In genomic region chr14:23299186-23299521, GRCh38 we compare ENCODE assay signal across 11 cellular contexts. TPM values are rescaled to one million over a fixed set of nuclear protein-coding genes. Genes with fewer than 3 reads are reported as not detected.
DNase-seq lines count a peak whose midpoint lies in the region; ATAC-seq and TF ChIP-seq lines count a peak whose summit lies in the region.
"Had no signal": no experiment of that assay in that cellular context is flagged by ENCODE, and none has a peak within 500 bp of the region (broad histone marks: within the 10 kb centered on the region; RNA-seq: fewer than 3 reads in every experiment).

No MANE protein-coding gene starts in this region.

- no peaks in the 10 kb centered on the region for H3K9me3 ChIP-seq in CD4-positive, alpha-beta T cell (ENCODE audit: control insufficient read depth, low read length)
- H3K9me3 ChIP-seq in T-helper 17 cell (ENCODE audit: control insufficient read depth, low read length, poor library complexity, severe bottlenecking) (no peaks in the 10 kb centered on the region), gastrocnemius medialis (no peaks in the 10 kb centered on the region)
- H3K9me3 ChIP-seq: mucosa of descending colon had no signal

- peak overlapping the region; percentile 97 for H3K27ac Mint-ChIP-seq in CD4-positive, alpha-beta T cell
- H3K27ac Mint-ChIP-seq in T-helper 17 cell, result peak overlapping the region; percentile 96

- CTCF ChIA-PET in CD4-positive, alpha-beta T cell (lab: Charles Lee), result interaction anchor here (0.6 to 4.4 kb wide), 16 partner anchors 9 to 1782 kb away, joined by 3 to 66 read pairs (median 4); partner anchors contain the start of genes HOMEZ and PABPN1

- POLR2A ChIA-PET in CD4-positive, alpha-beta T cell (lab: Charles Lee), result interaction anchor here (5.5 to 10.5 kb wide), 2 partner anchors 13 to 21 kb away, joined by 104 to 455 read pairs; partner anchors contain the start of genes HOMEZ and PABPN1

- in situ Hi-C loops in gastrocnemius medialis (cut with MboI; ENCODE audit: low sequenced_read_pairs in 4 of 4), result loop anchor here (25.0 kb wide), 2 partner anchors 187 to 712 kb away; partner anchors contain the start of genes ABHD4 (in 2 of the 4), CEBPE (in 2 of the 4), CIROP (in 2 of the 4) and DAD1 (in 2 of the 4)
- in situ Hi-C loops in GM13977 (cut with MboI; ENCODE audit: low pct_unique_long_range_greater_than_20kb, low sequenced_read_pairs, unreplicated experiment), result no loop called here

- H3K4me3 ChIP-seq in gastrocnemius medialis, result no peak overlapping the region
- H3K4me3 ChIP-seq: mucosa of descending colon had no signal

- intact Hi-C loops in CD4-positive, alpha-beta T cell (cut with DNase I, micrococcal nuclease), result loop anchor here (1.0 to 10.0 kb wide), 4 partner anchors 34 to 374 kb away; partner anchors contain the start of gene PRMT5 (in 1 of the 2)
- intact Hi-C loops in gastrocnemius medialis (cut with DNase I; ENCODE audit: low total_unique reads), result loop anchor here (2.0 to 5.0 kb wide), 2 partner anchors 34 to 222 kb away; no protein-coding TSS in a partner anchor

- peak overlapping the region; percentile 96 for H3K4me3 Mint-ChIP-seq in CD4-positive, alpha-beta T cell
- no peak overlapping the region for H3K4me3 Mint-ChIP-seq in T-helper 17 cell

- no peak for TF ChIP-seq CTCF in CD4-positive, alpha-beta T cell (IDR thresholded peaks at IDR 0.05)
- TF ChIP-seq CTCF in gastrocnemius medialis (IDR thresholded peaks at IDR 0.05 in 4 of 5, conservative IDR thresholded peaks at IDR 0.05 in 1 of 5) (no peak), GM13977 (IDR thresholded peaks at IDR 0.05; ENCODE audit: extremely low read depth, insufficient read depth, missing control alignments) (no peak)

- ATAC-seq in CD4-positive, alpha-beta T cell (ENCODE audit: poor library complexity), result no peak
- ATAC-seq in T-helper 17 cell (no peak), esophagus mucosa (peak; percentile 15), gastrocnemius medialis (no peak), HG02973 (IDR thresholded peaks at IDR 0.05; ENCODE audit: unreplicated experiment) (no peak)
- ATAC-seq: mucosa of descending colon had no signal

- H3K36me3 Mint-ChIP-seq in CD4-positive, alpha-beta T cell (ENCODE audit: low read depth), result peaks cover 27% of the 10 kb centered on the region
- H3K36me3 Mint-ChIP-seq in T-helper 17 cell (ENCODE audit: low read depth), result no peaks in the 10 kb centered on the region

- DNase-seq in CD4-positive, alpha-beta T cell, result no peak
- DNase-seq in T-helper 17 cell, result no peak
- DNase-seq in gastrocnemius medialis, result no peak
- no peak for DNase-seq in LoVo (ENCODE audit: low spot score)
- no peak for DNase-seq in GM13977 (ENCODE audit: low spot score)
- DNase-seq in NCI-H1694 treated with DMSO at 0.1 percent for 48 hours (lab: John Stamatoyannopoulos, UW), result no peak
- DNase-seq: DND-41; mucosa of descending colon; stimulated activated CD4-positive, alpha-beta T cell treated with anti-CD3 and anti-CD28 coated beads, Interleukin-1b, Interleukin-23, amount 100 ng/mL, for 48 hours had no signal

- H3K27ac ChIP-seq in CD4-positive, alpha-beta T cell (ENCODE audit: low read depth, low read length), result no peak overlapping the region
- H3K27ac ChIP-seq in gastrocnemius medialis, result peak overlapping the region; percentile 96 to 99 (median 98)

- peaks cover 49% of the 10 kb centered on the region for H3K4me1 Mint-ChIP-seq in CD4-positive, alpha-beta T cell (ENCODE audit: low read depth)
- peaks cover 27% of the 10 kb centered on the region for H3K4me1 Mint-ChIP-seq in T-helper 17 cell

- no peaks in the 10 kb centered on the region for H3K27me3 Mint-ChIP-seq in CD4-positive, alpha-beta T cell
- no peaks in the 10 kb centered on the region for H3K27me3 Mint-ChIP-seq in T-helper 17 cell

- TF ChIP-seq POLR2A in gastrocnemius medialis (IDR thresholded peaks at IDR 0.05), result no peak

- H3K27me3 ChIP-seq in CD4-positive, alpha-beta T cell (ENCODE audit: control insufficient read depth, insufficient read depth, low read length), result no peaks in the 10 kb centered on the region
- H3K27me3 ChIP-seq in gastrocnemius medialis, result no peaks in the 10 kb centered on the region

- peaks cover 0 to 33% of the 10 kb centered on the region in 2 donors for H3K36me3 ChIP-seq in gastrocnemius medialis

- peaks cover 26 to 29% of the 10 kb centered on the region in 2 donors for H3K4me1 ChIP-seq in gastrocnemius medialis

- H3K9me3 Mint-ChIP-seq in CD4-positive, alpha-beta T cell, result no peaks in the 10 kb centered on the region

RNA-seq across cellular contexts. Expression of gene PPP1R3E, which starts 3.5 kb away (rescaled TPM):
- 10 to 100 TPM; 51.0 to 53.8 TPM for total RNA-seq in CD4-positive, alpha-beta T cell
- 10 to 100 TPM; 30.6 to 33.8 TPM for total RNA-seq in T-helper 17 cell
- 5.1 TPM for total RNA-seq in esophagus mucosa
- total RNA-seq in gastrocnemius medialis, result 1 to 10 TPM; 5.9 to 7.9 (median 6.7) TPM

RNA-seq across cellular contexts. Expression of gene BCL2L2, which starts 7.5 kb away (rescaled TPM):
- 1 to 10 TPM; 2.3 to 3.7 TPM for total RNA-seq in CD4-positive, alpha-beta T cell
- total RNA-seq in T-helper 17 cell, result 1 to 10 TPM; 3.5 to 5.0 TPM
- total RNA-seq in esophagus mucosa, result 29.1 TPM
- total RNA-seq in gastrocnemius medialis, result 10 to 100 TPM; 13.4 to 24.9 (median 23.8) TPM

RNA-seq across cellular contexts. Expression of gene HOMEZ, which starts 13.2 kb away (rescaled TPM):
- 1 to 10 TPM; 2.0 to 2.8 TPM for total RNA-seq in CD4-positive, alpha-beta T cell
- total RNA-seq in T-helper 17 cell, result 1 to 10 TPM; 4.6 to 5.7 TPM
- total RNA-seq in esophagus mucosa, result 9.6 TPM
- 1 to 10 TPM; 7.8 to 10.0 (median 8.4) TPM for total RNA-seq in gastrocnemius medialis

RNA-seq across cellular contexts. Expression of gene PABPN1, which starts 22.1 kb away (rescaled TPM):
- total RNA-seq in CD4-positive, alpha-beta T cell, result 100 to 1,000 TPM; 188 to 195 TPM
- total RNA-seq in T-helper 17 cell, result 100 to 1,000 TPM; 168 to 182 TPM
- total RNA-seq in esophagus mucosa, result 77.7 TPM
- total RNA-seq in gastrocnemius medialis, result 10 to 100 TPM; 15.7 to 32.8 (median 26.6) TPM

RNA-seq across cellular contexts. Expression of gene SLC22A17, which starts 53.5 kb away (rescaled TPM):
- total RNA-seq in CD4-positive, alpha-beta T cell, result 10 to 100 TPM; 19.5 to 21.1 TPM
- total RNA-seq in T-helper 17 cell (10 to 100 TPM in 1 of 2 donors, 1 to 10 TPM in 1; 3.7 to 10.5 TPM), esophagus mucosa (2.0 TPM), gastrocnemius medialis (1 to 10 TPM in 2 of 4 donors, under 1 TPM in 2; 0.68 to 2.7 (median 1.4) TPM)
